In genomic region chr6:27650620-27651370, GRCh38 we compare ENCODE assay signal across 8 cellular contexts.
DNase-seq lines count a peak whose midpoint lies in the region; ATAC-seq, FAIRE-seq and TF ChIP-seq lines count a peak whose summit lies in the region.

No MANE protein-coding gene starts in this region.

- CTCF ChIA-PET in HCT116 (lab: Charles Lee): no interaction called here

- FAIRE-seq in D721Med (lab: Jason Lieb, UNC) (peak; percentile 55), pancreas (lab: Jason Lieb, UNC) (no peak)

- ATAC-seq in HCT116 (peak; percentile 90), pancreas (peak in 3 of 4 donors; percentile 43 to 64 (median 47)), GM18870 (IDR thresholded peaks at IDR 0.05; ENCODE audit: unreplicated experiment) (no peak)

- POLR2A ChIA-PET in HCT116 (lab: Charles Lee): no interaction called here

- H3K36me3 ChIP-seq in HCT116 (ENCODE audit: control insufficient read depth in 1 of 2, insufficient read depth in 2 of 2, low read length in 2 of 2): no peaks in the 10 kb centered on the region
- no peaks in the 10 kb centered on the region for H3K36me3 ChIP-seq in pancreas

- H2AFZ ChIP-seq in HCT116 (ENCODE audit: low read depth, low read length, poor library complexity, severe bottlenecking): peak overlapping the region; percentile 98

- no peaks in the 10 kb centered on the region for H3K9me2 ChIP-seq in HCT116 (ENCODE audit: insufficient read depth)

- peak overlapping the region; percentile 2 to 48; a peak in 3 of 4 replicates for H3K4me3 ChIP-seq in HCT116 (replicated peaks in 1 of 2; ENCODE audit: low read depth in 1 of 2, low read length in 2 of 2)
- no peak overlapping the region for H3K4me3 ChIP-seq in cardiac fibroblast (replicated peaks in 1 of 2; ENCODE audit: low read depth in 2 of 2, low read length in 2 of 2)
- no peak overlapping the region for H3K4me3 ChIP-seq in pancreas

- H3K27me3 ChIP-seq in HCT116 (ENCODE audit: insufficient read depth, low read length): no peaks in the 10 kb centered on the region
- H3K27me3 ChIP-seq in pancreas: peaks cover 0 to 27% (median 6%) of the 10 kb centered on the region in 4 donors

- TF ChIP-seq POLR2A in HCT116 (IDR thresholded peaks at IDR 0.05; ENCODE audit: borderline replicate concordance, extremely low read depth, insufficient read depth, insufficient read length): no peak

- H3K9ac ChIP-seq in HCT116 (ENCODE audit: low read length): peak overlapping the region; percentile 25; the same call in 1 of the 2 replicates

- peak overlapping the region; percentile 73 for H3K4me2 ChIP-seq in HCT116 (ENCODE audit: low read length)

- RAD21 ChIA-PET in HCT116 (lab: Charles Lee; ENCODE audit: low non-redundant PET in 1 of 2, low total read pairs in 2 of 2, uncharacterized antibody in 2 of 2, unreplicated experiment in 2 of 2): no interaction called here

- intact Hi-C loops in HCT116 (cut with micrococcal nuclease): no loop called here
- intact Hi-C loops in pancreas (cut with DNase I): no loop called here

- H3K79me2 ChIP-seq in HCT116 (ENCODE audit: insufficient read depth, low read length): no peaks in the 10 kb centered on the region

- no peak for TF ChIP-seq RAD21 in HCT116 (IDR thresholded peaks at IDR 0.05; ENCODE audit: low read depth)

- H3K4me1 ChIP-seq in HCT116 (ENCODE audit: control insufficient read depth in 1 of 2, insufficient read depth in 2 of 2, low read length in 2 of 2) (peaks cover 8 to 14% of the 10 kb centered on the region in 2 experiments), pancreas (no peaks in the 10 kb centered on the region)

- DNase-seq in D721Med (ENCODE audit: insufficient read length, low spot score): no peak
- peak; percentile 78 for DNase-seq in HCT116 (ENCODE audit: low read depth, low spot score)
- DNase-seq in cardiac fibroblast (ENCODE audit: low read depth in 2 of 2): peak; percentile 57 to 87
- DNase-seq in pancreas: peak in 2 of 6 donors; percentile 3 to 28
- DNase-seq in NCI-H128 (lab: John Stamatoyannopoulos, UW; ENCODE audit: unreplicated experiment): no peak
- no peak for DNase-seq in NCI-H2107 treated with DMSO at 0.1 percent for 48 hours (lab: John Stamatoyannopoulos, UW; ENCODE audit: unreplicated experiment)

- no peaks in the 10 kb centered on the region for H3K9me3 ChIP-seq in HCT116 (ENCODE audit: control insufficient read depth in 1 of 2, insufficient read depth in 1 of 2, low read depth in 1 of 2, low read length in 2 of 2)
- no peaks in the 10 kb centered on the region for H3K9me3 ChIP-seq in pancreas

- H4K20me1 ChIP-seq in HCT116 (ENCODE audit: insufficient read depth): no peaks in the 10 kb centered on the region

- BruUV-seq in HCT116 (replicated peaks; lab: Mats Ljungman, UMichigan): no TSS peak

- peak; percentile 16 for TF ChIP-seq CTCF in D721Med (IDR thresholded peaks at IDR 0.05; ENCODE audit: insufficient read depth, missing control alignments)
- peak in 2 of 3 experiments; percentile 42 to 48; a peak in 4 of 6 replicates for TF ChIP-seq CTCF in HCT116 (IDR thresholded peaks at IDR 0.05 in 2 of 3, conservative IDR thresholded peaks at IDR 0.05 in 1 of 3; ENCODE audit: borderline replicate concordance in 1 of 3, insufficient read depth in 1 of 3, low read depth in 2 of 3, low read length in 2 of 3)
- TF ChIP-seq CTCF in cardiac fibroblast (IDR thresholded peaks at IDR 0.05; ENCODE audit: low read depth, low read length): peak; percentile 30
- TF ChIP-seq CTCF in pancreas (IDR thresholded peaks at IDR 0.05): peak in 1 of 4 donors; percentile 10

- peak overlapping the region; percentile 41 for H3K27ac ChIP-seq in HCT116 (ENCODE audit: low read depth, low read length)
- H3K27ac ChIP-seq in pancreas: no peak overlapping the region

- 9 to 15% methylated on average over 17 of the region's 17 CpGs for WGBS in pancreas, 2 donors

TF ChIP-seq in HCT116, 20 proteins besides CTCF, POLR2A, EP300 and RAD21 (continues in another document):
- TF ChIP-seq ATF3 (IDR thresholded peaks at IDR 0.05): peak; percentile 97
- no peak for TF ChIP-seq JUND (IDR thresholded peaks at IDR 0.05)
- TF ChIP-seq ZNF274 (IDR thresholded peaks at IDR 0.05; ENCODE audit: low read depth, low read length): no peak
- TF ChIP-seq TCF7L2 (IDR thresholded peaks at IDR 0.05; ENCODE audit: borderline replicate concordance, extremely low read depth, insufficient read depth, insufficient read length): peak; percentile 14
- TF ChIP-seq ZFX (IDR thresholded peaks at IDR 0.05): no peak
- TF ChIP-seq SIN3A (IDR thresholded peaks at IDR 0.05; ENCODE audit: low read depth): no peak
- no peak for TF ChIP-seq EZH2phosphoT487 (IDR thresholded peaks at IDR 0.05; ENCODE audit: borderline replicate concordance)
- TF ChIP-seq EGR1 (IDR thresholded peaks at IDR 0.05; ENCODE audit: low read depth): 0 out of 2 replicates have a peak, but pooled peaks have one; percentile 16
- no peak for TF ChIP-seq ZBTB33 (IDR thresholded peaks at IDR 0.05; ENCODE audit: extremely low read depth, insufficient replicate concordance, low read length)
- no peak; the same call in 1 of the 2 replicates for TF ChIP-seq ELF1 (IDR thresholded peaks at IDR 0.05; ENCODE audit: borderline replicate concordance, low read depth)
- TF ChIP-seq SRF (IDR thresholded peaks at IDR 0.05; ENCODE audit: low read depth): no peak
- TF ChIP-seq YY1 (IDR thresholded peaks at IDR 0.05; ENCODE audit: extremely low read depth, insufficient replicate concordance, low read depth, low read length): peak; percentile 40

TF ChIP-seq in PFSK-1, 5 proteins besides CTCF, POLR2A, EP300 and RAD21:
- TF ChIP-seq SIN3A (IDR thresholded peaks at IDR 0.05; ENCODE audit: borderline replicate concordance, insufficient read depth, low read length): no peak
- TF ChIP-seq TAF1 (IDR thresholded peaks at IDR 0.05; ENCODE audit: borderline replicate concordance, insufficient read depth, low read length): peak; percentile 47; the same call in 1 of the 2 replicates

Comparison
In these comparisons a context has a peak if more than half of its experiments do, and no peak if none do; other contexts are left out.
1. DNase-seq: peak in HCT116 (single experiment) and cardiac fibroblast (2 of 2); none in D721Med (single experiment), NCI-H128 (single experiment) and NCI-H2107 treated with DMSO at 0.1 percent for 48 hours (single experiment).
2. H3K4me3 ChIP-seq: peak in HCT116 (2 of 2); none in cardiac fibroblast (0 of 2) and pancreas (0 of 4).